ENCODE assay signal across 10 cellular contexts in the genomic region with DNA sequence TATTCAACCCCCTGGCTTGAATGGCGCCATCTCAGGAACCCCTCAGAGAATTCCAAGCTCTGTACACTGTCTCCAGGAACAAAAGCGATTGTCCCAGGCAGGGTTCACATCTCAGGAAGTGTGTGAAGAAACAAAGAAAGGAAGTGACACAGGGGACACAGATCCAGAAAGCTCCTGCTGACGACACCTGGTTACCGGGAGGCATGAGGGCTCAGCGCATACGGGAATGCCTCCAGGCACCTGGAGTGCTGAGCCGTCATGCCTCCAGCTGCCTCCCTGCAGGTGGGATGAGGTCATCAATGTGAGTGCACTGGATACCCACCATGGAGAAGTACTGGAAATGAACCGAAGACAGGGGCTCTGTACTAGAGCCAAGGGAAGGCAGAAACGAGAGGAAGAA. TPM values are rescaled to one million over a fixed set of nuclear protein-coding genes. Genes with fewer than 3 reads are reported as not detected.
A peak's percentile ranks its signal among the peaks of the same experiment; 100 is the strongest.
DNase-seq lines count a peak whose midpoint lies in the region; ATAC-seq and TF ChIP-seq lines count a peak whose summit lies in the region.
"Had no signal": no experiment of that assay in that cellular context is flagged by ENCODE, and none has a peak within 500 bp of the region (broad histone marks: within the 10 kb centered on the region; RNA-seq: fewer than 3 reads in every experiment).

No MANE protein-coding gene starts in this region.

- no peaks in the 10 kb centered on the region for H3K27me3 ChIP-seq in CD8-positive, alpha-beta memory T cell (ENCODE audit: insufficient read depth, low read length, poor library complexity, severe bottlenecking)
- no peaks in the 10 kb centered on the region for H3K27me3 ChIP-seq in tibial artery

- intact Hi-C loops in tibial artery (cut with DNase I; ENCODE audit: low total_unique reads) = no loop called here

- CTCF ChIA-PET in CD8-positive, alpha-beta memory T cell (lab: Charles Lee) = interaction anchor here (1.7 kb wide), 1 partner anchor 132 kb away, joined by 5 read pairs; no protein-coding TSS in a partner anchor

- peaks cover 0 to 4% of the 10 kb centered on the region in 2 donors for H3K27me3 Mint-ChIP-seq in CD8-positive, alpha-beta memory T cell
- no peaks in the 10 kb centered on the region for H3K27me3 Mint-ChIP-seq in memory B cell

- no peak overlapping the region for H3K27ac ChIP-seq in CD8-positive, alpha-beta memory T cell (ENCODE audit: low read depth, low read length)
- H3K27ac ChIP-seq in caudate nucleus (ENCODE audit: low read depth, low read length) (peak overlapping the region; percentile 44), tibial artery (no peak overlapping the region)

- peaks cover 36 to 44% (median 37%) of the 10 kb centered on the region in 3 donors for H3K4me1 Mint-ChIP-seq in CD8-positive, alpha-beta memory T cell
- peaks cover 36% of the 10 kb centered on the region for H3K4me1 Mint-ChIP-seq in memory B cell

- H3K36me3 ChIP-seq in CD8-positive, alpha-beta memory T cell (ENCODE audit: insufficient read depth, low read length) = no peaks in the 10 kb centered on the region
- peaks cover 0 to 14% (median 0%) of the 10 kb centered on the region in 3 donors for H3K36me3 ChIP-seq in tibial artery

- ATAC-seq in memory B cell (ENCODE audit: low read depth) (no peak), HG03565 (IDR thresholded peaks at IDR 0.05; ENCODE audit: unreplicated experiment) (no peak)

- no peaks in the 10 kb centered on the region for H3K9me3 ChIP-seq in CD8-positive, alpha-beta memory T cell (ENCODE audit: low read length)
- no peaks in the 10 kb centered on the region for H3K9me3 ChIP-seq in tibial artery

- no peak for DNase-seq in CD8-positive, alpha-beta memory T cell
- peak in 2 of 3 experiments; percentile 62 to 81 for DNase-seq in NCI-H1417 (lab: John Stamatoyannopoulos, UW)
- DNase-seq in caudate nucleus (lab: John Stamatoyannopoulos, UW) = peak in 1 of 61 donors; percentile 47
- no peak for DNase-seq in memory B cell (ENCODE audit: low spot score in 2 of 2)
- DNase-seq in NCI-H524 (lab: John Stamatoyannopoulos, UW) = no peak
- no peak for DNase-seq in NCI-H2227 treated with DMSO at 0.1 percent for 48 hours (lab: John Stamatoyannopoulos, UW)
- DNase-seq in tibial artery = no peak
- DNase-seq: DND-41, IMR-90 had no signal

- H3K4me3 Mint-ChIP-seq in CD8-positive, alpha-beta memory T cell = peak overlapping the region in 3 of 7 donors; percentile 4 to 25 (median 16)
- peak overlapping the region; percentile 18 for H3K4me3 Mint-ChIP-seq in memory B cell

- peak overlapping the region in 7 of 8 donors; percentile 9 to 95 (median 79) for H3K27ac Mint-ChIP-seq in CD8-positive, alpha-beta memory T cell
- peak overlapping the region; percentile 82 for H3K27ac Mint-ChIP-seq in memory B cell

- no peaks in the 10 kb centered on the region for H3K9me3 Mint-ChIP-seq in CD8-positive, alpha-beta memory T cell
- H3K9me3 Mint-ChIP-seq in memory B cell = no peaks in the 10 kb centered on the region

- H3K4me3 ChIP-seq in CD8-positive, alpha-beta memory T cell (ENCODE audit: low read length) = no peak overlapping the region
- H3K4me3 ChIP-seq in tibial artery = no peak overlapping the region

- no peak for TF ChIP-seq CTCF in tibial artery (IDR thresholded peaks at IDR 0.05)

- peaks cover 39% of the 10 kb centered on the region for H3K4me1 ChIP-seq in CD8-positive, alpha-beta memory T cell (ENCODE audit: insufficient read depth, low read length)
- H3K4me1 ChIP-seq in tibial artery = peaks cover 0 to 10% (median 0%) of the 10 kb centered on the region in 4 donors

- peaks cover 0 to 4% (median 2%) of the 10 kb centered on the region in 3 donors for H3K36me3 Mint-ChIP-seq in CD8-positive, alpha-beta memory T cell
- H3K36me3 Mint-ChIP-seq in memory B cell = peaks cover 12% of the 10 kb centered on the region

- POLR2A ChIA-PET in CD8-positive, alpha-beta memory T cell (lab: Charles Lee) = no interaction called here

RNA-seq across cellular contexts. Expression of gene PITPNM2, which starts 45.5 kb away (rescaled TPM):
- 1 to 10 TPM; 5.1 to 6.1 TPM for total RNA-seq in CD8-positive, alpha-beta memory T cell
- polyA plus RNA-seq in CD8-positive, alpha-beta memory T cell = 1.8 TPM

Comparison
In these comparisons a context has a peak if more than half of its experiments do, and no peak if none do; other contexts are left out.
1. DNase-seq: peak in NCI-H1417 (2 of 3); none in CD8-positive, alpha-beta memory T cell (0 of 5), memory B cell (0 of 2), NCI-H524 (0 of 2), NCI-H2227 treated with DMSO at 0.1 percent for 48 hours (single experiment) and tibial artery (0 of 2).